ENCODE assay signal across 1 cellular context in genomic region chr7:30027915-30028748, GRCh38.
TF ChIP-seq lines count a peak whose summit lies in the region.

TSS of gene PLEKHA8 (plus strand) at chr7:30028412. CDS start at chr7:30028763, 351 bp downstream.

TF ChIP-seq in HepG2, 621 proteins besides CTCF, POLR2A, EP300 and RAD21 (continued from another document and continues in another):
- no peak; the same call in 1 of the 2 replicates for TF ChIP-seq ZNF547 (CRISPR knock-in tag; IDR thresholded peaks at IDR 0.05)
- TF ChIP-seq, protein P1, sequence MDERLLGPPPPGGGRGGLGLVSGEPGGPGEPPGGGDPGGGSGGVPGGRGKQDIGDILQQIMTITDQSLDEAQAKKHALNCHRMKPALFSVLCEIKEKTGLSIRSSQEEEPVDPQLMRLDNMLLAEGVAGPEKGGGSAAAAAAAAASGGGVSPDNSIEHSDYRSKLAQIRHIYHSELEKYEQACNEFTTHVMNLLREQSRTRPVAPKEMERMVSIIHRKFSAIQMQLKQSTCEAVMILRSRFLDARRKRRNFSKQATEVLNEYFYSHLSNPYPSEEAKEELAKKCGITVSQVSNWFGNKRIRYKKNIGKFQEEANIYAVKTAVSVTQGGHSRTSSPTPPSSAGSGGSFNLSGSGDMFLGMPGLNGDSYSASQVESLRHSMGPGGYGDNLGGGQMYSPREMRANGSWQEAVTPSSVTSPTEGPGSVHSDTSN (CRISPR knock-in tag; IDR thresholded peaks at IDR 0.05) = no peak
- TF ChIP-seq NFRKB (IDR thresholded peaks at IDR 0.05) = no peak
- TF ChIP-seq SOX6 (IDR thresholded peaks at IDR 0.05) = no peak
- TF ChIP-seq SOX6 (CRISPR knock-in tag; IDR thresholded peaks at IDR 0.05) = peak; percentile 57
- TF ChIP-seq ZFY (CRISPR knock-in tag; IDR thresholded peaks at IDR 0.05) = peak; percentile 93
- TF ChIP-seq DNMT1 (CRISPR knock-in tag; IDR thresholded peaks at IDR 0.05) = no peak
- TF ChIP-seq ZNF362 (CRISPR knock-in tag; IDR thresholded peaks at IDR 0.05; ENCODE audit: borderline replicate concordance) = no peak
- TF ChIP-seq RORA (CRISPR knock-in tag; IDR thresholded peaks at IDR 0.05) = no peak
- peak; percentile 74; the same call in 1 of the 2 replicates for TF ChIP-seq MTA1 (CRISPR knock-in tag; IDR thresholded peaks at IDR 0.05; ENCODE audit: borderline replicate concordance)
- TF ChIP-seq SRSF4 (IDR thresholded peaks at IDR 0.05; ENCODE audit: low read depth, low read length, poor library complexity, severe bottlenecking) = no peak
- TF ChIP-seq CBX2 (IDR thresholded peaks at IDR 0.05; ENCODE audit: low read depth, low read length) = no peak
- no peak for TF ChIP-seq CBX2 (CRISPR knock-in tag; IDR thresholded peaks at IDR 0.05; ENCODE audit: low read depth)
- peak; percentile 37; the same call in 1 of the 2 replicates for TF ChIP-seq ZNF253 (CRISPR knock-in tag; IDR thresholded peaks at IDR 0.05; ENCODE audit: borderline replicate concordance)
- no peak for TF ChIP-seq KLF12 (CRISPR knock-in tag; IDR thresholded peaks at IDR 0.05; ENCODE audit: borderline replicate concordance)
- peak; percentile 62; the same call in 1 of the 2 replicates for TF ChIP-seq ZSCAN22 (CRISPR knock-in tag; IDR thresholded peaks at IDR 0.05)
- TF ChIP-seq ATRX (CRISPR knock-in tag; IDR thresholded peaks at IDR 0.05; ENCODE audit: borderline replicate concordance) = no peak
- no peak; a peak in 1 of 4 replicates for TF ChIP-seq REST (IDR thresholded peaks at IDR 0.05; ENCODE audit: borderline replicate concordance in 1 of 2, low read depth in 1 of 2, low read length in 2 of 2)
- TF ChIP-seq ZNF792 (CRISPR knock-in tag; IDR thresholded peaks at IDR 0.05) = peak; percentile 64
- TF ChIP-seq, protein P2, sequence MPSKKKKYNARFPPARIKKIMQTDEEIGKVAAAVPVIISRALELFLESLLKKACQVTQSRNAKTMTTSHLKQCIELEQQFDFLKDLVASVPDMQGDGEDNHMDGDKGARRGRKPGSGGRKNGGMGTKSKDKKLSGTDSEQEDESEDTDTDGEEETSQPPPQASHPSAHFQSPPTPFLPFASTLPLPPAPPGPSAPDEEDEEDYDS (CRISPR knock-in tag; IDR thresholded peaks at IDR 0.05) = peak; percentile 74; the same call in 1 of the 2 replicates
- no peak for TF ChIP-seq ZNF30 (CRISPR knock-in tag; IDR thresholded peaks at IDR 0.05)
- no peak for TF ChIP-seq ZNF280D (CRISPR knock-in tag; IDR thresholded peaks at IDR 0.05)
- TF ChIP-seq ZIK1 (CRISPR knock-in tag; IDR thresholded peaks at IDR 0.05; ENCODE audit: borderline replicate concordance, low read depth) = 0 out of 2 replicates have a peak, but pooled peaks have one; percentile 17
- TF ChIP-seq TEAD2 (CRISPR knock-in tag; IDR thresholded peaks at IDR 0.05) = no peak
- 0 out of 2 replicates have a peak, but pooled peaks have one; percentile 48 for TF ChIP-seq ZNF510 (CRISPR knock-in tag; IDR thresholded peaks at IDR 0.05; ENCODE audit: low read depth)
- TF ChIP-seq, protein P3, sequence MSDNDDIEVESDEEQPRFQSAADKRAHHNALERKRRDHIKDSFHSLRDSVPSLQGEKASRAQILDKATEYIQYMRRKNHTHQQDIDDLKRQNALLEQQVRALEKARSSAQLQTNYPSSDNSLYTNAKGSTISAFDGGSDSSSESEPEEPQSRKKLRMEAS (IDR thresholded peaks at IDR 0.05) = peak; percentile 66
- TF ChIP-seq ZFAT (CRISPR knock-in tag; conservative IDR thresholded peaks at IDR 0.05) = no peak
- no peak for TF ChIP-seq JDP2 (CRISPR knock-in tag; IDR thresholded peaks at IDR 0.05; ENCODE audit: borderline replicate concordance)
- TF ChIP-seq ZNF83 (CRISPR knock-in tag; IDR thresholded peaks at IDR 0.05; ENCODE audit: borderline replicate concordance) = no peak
- no peak for TF ChIP-seq EED (CRISPR knock-in tag; IDR thresholded peaks at IDR 0.05)
- TF ChIP-seq, protein P4, sequence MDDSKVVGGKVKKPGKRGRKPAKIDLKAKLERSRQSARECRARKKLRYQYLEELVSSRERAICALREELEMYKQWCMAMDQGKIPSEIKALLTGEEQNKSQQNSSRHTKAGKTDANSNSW (CRISPR knock-in tag; IDR thresholded peaks at IDR 0.05; ENCODE audit: borderline replicate concordance) = no peak
- TF ChIP-seq KLF15 (CRISPR knock-in tag; IDR thresholded peaks at IDR 0.05; ENCODE audit: borderline replicate concordance) = no peak
- TF ChIP-seq, protein P5, sequence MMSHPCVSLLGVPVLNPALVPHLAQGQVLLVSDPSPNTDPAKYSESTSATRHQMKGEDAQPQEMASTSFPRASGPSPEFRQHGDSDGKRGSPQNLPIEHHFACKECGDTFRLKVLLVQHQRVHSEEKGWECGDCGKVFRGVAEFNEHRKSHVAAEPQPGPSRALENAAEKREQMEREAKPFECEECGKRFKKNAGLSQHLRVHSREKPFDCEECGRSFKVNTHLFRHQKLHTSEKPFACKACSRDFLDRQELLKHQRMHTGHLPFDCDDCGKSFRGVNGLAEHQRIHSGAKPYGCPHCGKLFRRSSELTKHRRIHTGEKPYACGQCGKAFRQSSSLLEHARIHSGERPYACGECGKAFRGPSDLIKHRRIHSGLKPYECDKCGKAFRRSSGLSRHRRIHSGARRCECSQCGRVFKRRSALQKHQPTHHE (CRISPR knock-in tag; IDR thresholded peaks at IDR 0.05; ENCODE audit: borderline replicate concordance) = no peak
- no peak for TF ChIP-seq ZNF264 (CRISPR knock-in tag; IDR thresholded peaks at IDR 0.05)
- TF ChIP-seq ZNF747 (CRISPR knock-in tag; IDR thresholded peaks at IDR 0.05; ENCODE audit: borderline replicate concordance) = peak; percentile 82
- TF ChIP-seq KMT2B (CRISPR knock-in tag; IDR thresholded peaks at IDR 0.05) = peak; percentile 64
- TF ChIP-seq ZNF274 (CRISPR knock-in tag; IDR thresholded peaks at IDR 0.05) = no peak
- no peak for TF ChIP-seq HNRNPL (IDR thresholded peaks at IDR 0.05; ENCODE audit: low read depth, low read length)
- TF ChIP-seq ATF1 (CRISPR knock-in tag; IDR thresholded peaks at IDR 0.05) = no peak
- TF ChIP-seq ZNF891 (CRISPR knock-in tag; IDR thresholded peaks at IDR 0.05) = no peak
- peak; percentile 46; the same call in 1 of the 2 replicates for TF ChIP-seq ELF3 (CRISPR knock-in tag; IDR thresholded peaks at IDR 0.05)
- no peak for TF ChIP-seq RFX5 (IDR thresholded peaks at IDR 0.05; ENCODE audit: low read depth, low read length)
- no peak for TF ChIP-seq ZNF124 (CRISPR knock-in tag; IDR thresholded peaks at IDR 0.05)
- no peak for TF ChIP-seq CC2D1A (CRISPR knock-in tag; IDR thresholded peaks at IDR 0.05)
- no peak for TF ChIP-seq ZSCAN12 (CRISPR knock-in tag; IDR thresholded peaks at IDR 0.05)
- TF ChIP-seq HDAC1 (CRISPR knock-in tag; IDR thresholded peaks at IDR 0.05) = peak; percentile 71
- TF ChIP-seq ZBTB1 (CRISPR knock-in tag; IDR thresholded peaks at IDR 0.05; ENCODE audit: borderline replicate concordance) = no peak
- TF ChIP-seq IRX3 (CRISPR knock-in tag; IDR thresholded peaks at IDR 0.05; ENCODE audit: borderline replicate concordance, low read depth) = no peak
- peak; percentile 44; the same call in 1 of the 2 replicates for TF ChIP-seq NR0B2 (CRISPR knock-in tag; IDR thresholded peaks at IDR 0.05)
- TF ChIP-seq, protein P6, sequence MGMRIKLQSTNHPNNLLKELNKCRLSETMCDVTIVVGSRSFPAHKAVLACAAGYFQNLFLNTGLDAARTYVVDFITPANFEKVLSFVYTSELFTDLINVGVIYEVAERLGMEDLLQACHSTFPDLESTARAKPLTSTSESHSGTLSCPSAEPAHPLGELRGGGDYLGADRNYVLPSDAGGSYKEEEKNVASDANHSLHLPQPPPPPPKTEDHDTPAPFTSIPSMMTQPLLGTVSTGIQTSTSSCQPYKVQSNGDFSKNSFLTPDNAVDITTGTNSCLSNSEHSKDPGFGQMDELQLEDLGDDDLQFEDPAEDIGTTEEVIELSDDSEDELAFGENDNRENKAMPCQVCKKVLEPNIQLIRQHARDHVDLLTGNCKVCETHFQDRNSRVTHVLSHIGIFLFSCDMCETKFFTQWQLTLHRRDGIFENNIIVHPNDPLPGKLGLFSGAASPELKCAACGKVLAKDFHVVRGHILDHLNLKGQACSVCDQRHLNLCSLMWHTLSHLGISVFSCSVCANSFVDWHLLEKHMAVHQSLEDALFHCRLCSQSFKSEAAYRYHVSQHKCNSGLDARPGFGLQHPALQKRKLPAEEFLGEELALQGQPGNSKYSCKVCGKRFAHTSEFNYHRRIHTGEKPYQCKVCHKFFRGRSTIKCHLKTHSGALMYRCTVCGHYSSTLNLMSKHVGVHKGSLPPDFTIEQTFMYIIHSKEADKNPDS (CRISPR knock-in tag; IDR thresholded peaks at IDR 0.05) = no peak
- no peak for TF ChIP-seq HOXA7 (CRISPR knock-in tag; IDR thresholded peaks at IDR 0.05)
- TF ChIP-seq IKZF4 (CRISPR knock-in tag; IDR thresholded peaks at IDR 0.05; ENCODE audit: borderline replicate concordance, low read depth, not compliant biosample characterization) = no peak
- no peak for TF ChIP-seq STAG1 (CRISPR knock-in tag; IDR thresholded peaks at IDR 0.05)
- peak; percentile 81 for TF ChIP-seq POLR2G (IDR thresholded peaks at IDR 0.05; ENCODE audit: low read depth, low read length)
- TF ChIP-seq MXD3 (CRISPR knock-in tag; IDR thresholded peaks at IDR 0.05) = peak; percentile 33; the same call in 1 of the 2 replicates
- TF ChIP-seq ZNF460 (CRISPR knock-in tag; IDR thresholded peaks at IDR 0.05; ENCODE audit: borderline replicate concordance) = no peak; the same call in 1 of the 2 replicates
- TF ChIP-seq ZNF331 (CRISPR knock-in tag; IDR thresholded peaks at IDR 0.05) = peak; percentile 80; the same call in 1 of the 2 replicates
- no peak for TF ChIP-seq ZNF879 (CRISPR knock-in tag; IDR thresholded peaks at IDR 0.05)
- TF ChIP-seq, protein P7, sequence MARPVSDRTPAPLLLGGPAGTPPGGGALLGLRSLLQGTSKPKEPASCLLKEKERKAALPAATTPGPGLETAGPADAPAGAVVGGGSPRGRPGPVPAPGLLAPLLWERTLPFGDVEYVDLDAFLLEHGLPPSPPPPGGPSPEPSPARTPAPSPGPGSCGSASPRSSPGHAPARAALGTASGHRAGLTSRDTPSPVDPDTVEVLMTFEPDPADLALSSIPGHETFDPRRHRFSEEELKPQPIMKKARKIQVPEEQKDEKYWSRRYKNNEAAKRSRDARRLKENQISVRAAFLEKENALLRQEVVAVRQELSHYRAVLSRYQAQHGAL (CRISPR knock-in tag; IDR thresholded peaks at IDR 0.05; ENCODE audit: not compliant biosample characterization) = no peak
